19 cellular contexts compared by ENCODE assay signal in the genomic region with DNA sequence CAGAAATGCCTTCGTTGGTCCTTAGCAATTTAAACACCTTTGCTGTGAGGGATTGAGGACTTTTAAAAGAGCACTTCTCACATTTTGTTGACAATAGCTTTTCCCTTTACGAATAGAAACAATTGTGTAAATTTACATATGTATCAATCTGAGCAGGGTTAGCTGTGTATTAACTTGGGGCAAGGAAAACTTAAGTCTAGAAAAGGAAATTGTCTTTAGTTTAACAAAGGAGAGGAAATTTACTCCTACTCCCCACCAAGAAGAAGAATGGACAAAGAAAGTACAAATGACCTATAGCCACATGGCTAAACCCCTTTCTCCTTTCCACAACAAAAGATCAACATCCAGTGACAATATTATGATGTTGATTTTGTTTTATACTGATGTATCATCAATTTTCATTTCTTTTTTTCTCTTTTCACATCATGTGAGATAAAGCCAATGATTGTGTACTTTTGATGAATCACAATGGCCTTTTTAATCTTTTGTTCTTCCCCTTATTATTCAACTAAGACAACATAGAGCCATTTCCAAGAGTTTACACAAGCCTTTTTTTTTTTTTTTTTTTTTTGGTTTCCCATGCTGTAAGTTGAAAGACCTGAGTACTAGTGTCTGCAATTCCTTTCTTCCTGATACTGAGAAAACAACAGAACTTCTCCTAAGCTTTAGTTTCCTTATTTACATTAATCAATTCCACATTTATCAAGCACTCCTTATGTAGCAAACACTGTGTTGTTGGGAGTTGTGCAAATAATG. TPM values are rescaled to one million over a fixed set of nuclear protein-coding genes. Genes with fewer than 3 reads are reported as not detected.
DNase-seq lines count a peak whose midpoint lies in the region; ATAC-seq, FAIRE-seq and TF ChIP-seq lines count a peak whose summit lies in the region.
"Had no signal": no experiment of that assay in that cellular context is flagged by ENCODE, and none has a peak within 500 bp of the region (broad histone marks: within the 10 kb centered on the region; RNA-seq: fewer than 3 reads in every experiment).

No MANE protein-coding gene starts in this region.

- TF ChIP-seq POLR2A in H54 (IDR thresholded peaks at IDR 0.05; ENCODE audit: low read depth, low read length), result no peak

- peaks cover 12% of the 10 kb centered on the region for H3K4me1 Mint-ChIP-seq in endodermal cell
- no peaks in the 10 kb centered on the region for H3K4me1 Mint-ChIP-seq in stimulated activated naive CD8-positive, alpha-beta T cell treated with anti-CD3 and anti-CD28 coated beads, Interleukin-15, amount 100 ng/mL, for 72 hours

- H3K9ac ChIP-seq in endodermal cell (ENCODE audit: extremely low read depth, low read length, poor library complexity, severe bottlenecking), result no peak overlapping the region

- ATAC-seq in stimulated activated naive CD8-positive, alpha-beta T cell treated with anti-CD3 and anti-CD28 coated beads, Interleukin-15, amount 100 ng/mL, for 72 hours, result no peak
- ATAC-seq in HG02571 (IDR thresholded peaks at IDR 0.05; ENCODE audit: unreplicated experiment) (no peak), Right ventricle myocardium superior (ENCODE audit: poor library complexity) (no peak)

- intact Hi-C loops in Right ventricle myocardium superior (cut with DNase I), result no loop called here

- no peaks in the 10 kb centered on the region for H3K9me3 ChIP-seq in endodermal cell (ENCODE audit: control insufficient read depth, low read length)
- H3K9me3 ChIP-seq: Caco-2, SJCRH30 had no signal

- no peak overlapping the region for H3K27ac ChIP-seq in endodermal cell (ENCODE audit: low read depth, low read length)
- H3K27ac ChIP-seq: RWPE1, SJCRH30 had no signal

- peaks cover 16% of the 10 kb centered on the region for H3K27me3 ChIP-seq in endodermal cell (ENCODE audit: control insufficient read depth, insufficient read depth, low read length, poor library complexity, severe bottlenecking)
- H3K27me3 ChIP-seq: SJCRH30 had no signal

- H3K4me1 ChIP-seq in endodermal cell (ENCODE audit: control insufficient read depth, insufficient read depth, low read length), result peaks cover 2% of the 10 kb centered on the region
- H3K4me1 ChIP-seq: Caco-2, SJCRH30 had no signal

- H3K27ac Mint-ChIP-seq in endodermal cell, result peak overlapping the region; percentile 2
- H3K27ac Mint-ChIP-seq in stimulated activated naive CD8-positive, alpha-beta T cell treated with anti-CD3 and anti-CD28 coated beads, Interleukin-15, amount 100 ng/mL, for 72 hours, result no peak overlapping the region

- TF ChIP-seq CTCF in endodermal cell (conservative IDR thresholded peaks at IDR 0.05), result no peak

- DNase-seq in H54 (ENCODE audit: insufficient read length, low spot score) (no peak), NCI-H146 treated with DMSO at 0.1 percent for 48 hours (lab: John Stamatoyannopoulos, UW; ENCODE audit: unreplicated experiment) (peak; percentile 49), endodermal cell (no peak), iPS-NIHi7 (ENCODE audit: extremely low spot score) (peak; percentile 20), Right ventricle myocardium superior (no peak)
- no peak for DNase-seq in stimulated activated naive CD8-positive, alpha-beta T cell treated with anti-CD3 and anti-CD28 coated beads, Interleukin-15, amount 100 ng/mL, for 72 hours
- DNase-seq: ACHN, Caco-2, DMS79, NCI-H1048, NCI-H1436 treated with DMSO at 0.1 percent for 48 hours, NCI-H2081 treated with DMSO at 0.1 percent for 48 hours, NCI-H345, NCI-H526, SJCRH30 had no signal

- no peak overlapping the region for H3K4me3 ChIP-seq in endodermal cell (ENCODE audit: low read length)
- H3K4me3 ChIP-seq: SJCRH30 had no signal

- no peaks in the 10 kb centered on the region for H3K36me3 ChIP-seq in endodermal cell (ENCODE audit: control insufficient read depth, insufficient read depth, low read length)
- H3K36me3 ChIP-seq: SJCRH30 had no signal

- peak; percentile 36 for FAIRE-seq in H54 (lab: Jason Lieb, UNC)

- no peaks in the 10 kb centered on the region for H3K9me3 Mint-ChIP-seq in endodermal cell
- H3K9me3 Mint-ChIP-seq in stimulated activated naive CD8-positive, alpha-beta T cell treated with anti-CD3 and anti-CD28 coated beads, Interleukin-15, amount 100 ng/mL, for 72 hours, result no peaks in the 10 kb centered on the region

- WGBS in endodermal cell (ENCODE audit: insufficient coverage in 1 of 2, insufficient read length in 1 of 2), 2 experiments, result 2% methylated on average over 2 of the region's 2 CpGs; no CpG with 5 or more reads in 1 of the 2 experiments

- no peak overlapping the region for H3K4me3 Mint-ChIP-seq in endodermal cell
- no peak overlapping the region for H3K4me3 Mint-ChIP-seq in stimulated activated naive CD8-positive, alpha-beta T cell treated with anti-CD3 and anti-CD28 coated beads, Interleukin-15, amount 100 ng/mL, for 72 hours

- H3K27me3 Mint-ChIP-seq in endodermal cell (ENCODE audit: insufficient read depth), result peaks cover 50% of the 10 kb centered on the region
- no peaks in the 10 kb centered on the region for H3K27me3 Mint-ChIP-seq in stimulated activated naive CD8-positive, alpha-beta T cell treated with anti-CD3 and anti-CD28 coated beads, Interleukin-15, amount 100 ng/mL, for 72 hours

- H3K36me3 Mint-ChIP-seq in endodermal cell (ENCODE audit: low read depth), result no peaks in the 10 kb centered on the region

RNA-seq across cellular contexts. Expression of a gene that starts 19.0 kb away (rescaled TPM):
- total RNA-seq in endodermal cell (not detected), Right ventricle myocardium superior (not detected)
- polyA plus RNA-seq in endodermal cell (2013, experiment 1 of 2), result not detected
- polyA plus RNA-seq in endodermal cell (2013, experiment 2 of 2), result not detected
- total RNA-seq: Caco-2, G401, MCF 10A, SJCRH30 had no signal

Comparison
In these comparisons a context has a peak if more than half of its experiments do, and no peak if none do; other contexts are left out.
1. DNase-seq: peak in NCI-H146 treated with DMSO at 0.1 percent for 48 hours (single experiment) and iPS-NIHi7 (single experiment); none in H54 (single experiment), endodermal cell (single experiment), stimulated activated naive CD8-positive, alpha-beta T cell treated with anti-CD3 and anti-CD28 coated beads, Interleukin-15, amount 100 ng/mL, for 72 hours (0 of 2) and Right ventricle myocardium superior (single experiment).